8 cellular contexts compared by ENCODE assay signal in genomic region chr6:35583893-35584688, GRCh38.
A peak's percentile ranks its signal among the peaks of the same experiment; 100 is the strongest.
DNase-seq lines count a peak whose midpoint lies in the region; ATAC-seq and TF ChIP-seq lines count a peak whose summit lies in the region.

No MANE protein-coding gene starts in this region.

- H2AFZ ChIP-seq in SU-DHL-6 (ENCODE audit: low read depth, low read length, severe bottlenecking), result no peak overlapping the region

- no peaks in the 10 kb centered on the region for H3K27me3 Mint-ChIP-seq in activated naive CD8-positive, alpha-beta T cell treated with anti-CD3 and anti-CD28 coated beads, Interleukin-2, amount 10 ng/mL, durations not matched to agents 7 days and 5 days

- intact Hi-C loops in posterior vena cava (cut with DNase I), result loop anchor here (1.0 to 10.0 kb wide), 4 partner anchors 62 to 153 kb away; partner anchors contain the start of genes ARMC12 (in 2 of the 2) and FKBP5 (in 1 of the 2)

- no peak overlapping the region for H3K9ac ChIP-seq in SU-DHL-6 (ENCODE audit: low read length)

- H3K27ac ChIP-seq in SU-DHL-6 (ENCODE audit: low read depth, low read length) (no peak overlapping the region), cardiac muscle cell (peak overlapping the region; percentile 52)

- H3F3A ChIP-seq in SU-DHL-6 (ENCODE audit: insufficient read depth), result peaks cover 36% of the 10 kb centered on the region

- ATAC-seq in activated naive CD8-positive, alpha-beta T cell treated with anti-CD3 and anti-CD28 coated beads, Interleukin-2, amount 10 ng/mL, durations not matched to agents 7 days and 5 days (ENCODE audit: low read depth), result peak; percentile 57
- no peak for ATAC-seq in GM18861 (IDR thresholded peaks at IDR 0.05; ENCODE audit: unreplicated experiment)

- H3K9me3 Mint-ChIP-seq in activated naive CD8-positive, alpha-beta T cell treated with anti-CD3 and anti-CD28 coated beads, Interleukin-2, amount 10 ng/mL, durations not matched to agents 7 days and 5 days, result no peaks in the 10 kb centered on the region

- peaks cover 12% of the 10 kb centered on the region for H3K4me1 ChIP-seq in cardiac muscle cell (ENCODE audit: low read depth)

- H3K27ac Mint-ChIP-seq in activated naive CD8-positive, alpha-beta T cell treated with anti-CD3 and anti-CD28 coated beads, Interleukin-2, amount 10 ng/mL, durations not matched to agents 7 days and 5 days, result peak overlapping the region; percentile 51

- peaks cover 45% of the 10 kb centered on the region; the same call in 1 of the 2 replicates for H3K36me3 ChIP-seq in SU-DHL-6 (ENCODE audit: low read length)
- H3K36me3 ChIP-seq in cardiac muscle cell, result peaks cover 3% of the 10 kb centered on the region

- no peaks in the 10 kb centered on the region for H4K20me1 ChIP-seq in SU-DHL-6 (ENCODE audit: low read depth, low read length)

- H3K79me2 ChIP-seq in SU-DHL-6 (ENCODE audit: insufficient read depth, low read length), result no peaks in the 10 kb centered on the region

- H3K9me3 ChIP-seq in SU-DHL-6 (ENCODE audit: insufficient read depth, low read length), result no peaks in the 10 kb centered on the region
- H3K9me3 ChIP-seq in cardiac muscle cell (ENCODE audit: low read depth), result no peaks in the 10 kb centered on the region

- H3K4me2 ChIP-seq in SU-DHL-6 (ENCODE audit: low read depth, low read length, poor library complexity, severe bottlenecking), result no peak overlapping the region

- peak; percentile 97 for TF ChIP-seq CTCF in SU-DHL-6 (IDR thresholded peaks at IDR 0.05; ENCODE audit: insufficient read depth, low read length, poor library complexity, severe bottlenecking)
- peak; percentile 79 for TF ChIP-seq CTCF in cardiac muscle cell (IDR thresholded peaks at IDR 0.05; ENCODE audit: low read depth, low read length)

- no peak overlapping the region for H3K4me3 Mint-ChIP-seq in activated naive CD8-positive, alpha-beta T cell treated with anti-CD3 and anti-CD28 coated beads, Interleukin-2, amount 10 ng/mL, durations not matched to agents 7 days and 5 days

- DNase-seq in Daoy (ENCODE audit: low read depth), result peak; percentile 72
- DNase-seq in MV-4-11 (lab: John Stamatoyannopoulos, UW), result peak; percentile 64
- peak; percentile 56 for DNase-seq in activated naive CD8-positive, alpha-beta T cell treated with anti-CD3 and anti-CD28 coated beads, Interleukin-2, amount 10 ng/mL, durations not matched to agents 7 days and 5 days
- DNase-seq in cardiac muscle cell (ENCODE audit: low read depth in 1 of 2, low spot score in 1 of 2), result peak; percentile 84
- peak; percentile 82 for DNase-seq in renal cortical epithelial cell (ENCODE audit: low read depth)
- no peak for DNase-seq in posterior vena cava (ENCODE audit: low spot score)

- no peaks in the 10 kb centered on the region for H3K9me2 ChIP-seq in SU-DHL-6 (replicated peaks; ENCODE audit: insufficient read depth, low read length)

- POLR2A ChIA-PET in activated naive CD8-positive, alpha-beta T cell treated with anti-CD3 and anti-CD28 coated beads, Interleukin-2, amount 10 ng/mL, durations not matched to agents 7 days and 5 days (lab: Charles Lee), result interaction anchor here (1.5 kb wide), 1 partner anchor 40 kb away, joined by 6 read pairs; no protein-coding TSS in a partner anchor

- no peaks in the 10 kb centered on the region for H3K27me3 ChIP-seq in SU-DHL-6 (ENCODE audit: low read length)
- no peaks in the 10 kb centered on the region for H3K27me3 ChIP-seq in cardiac muscle cell

- H3K36me3 Mint-ChIP-seq in activated naive CD8-positive, alpha-beta T cell treated with anti-CD3 and anti-CD28 coated beads, Interleukin-2, amount 10 ng/mL, durations not matched to agents 7 days and 5 days, result peaks cover 12% of the 10 kb centered on the region

- H3K4me3 ChIP-seq in SU-DHL-6 (ENCODE audit: insufficient read depth, low read length, poor library complexity, severe bottlenecking), result no peak overlapping the region
- H3K4me3 ChIP-seq in cardiac muscle cell, result no peak overlapping the region

- H3K4me1 Mint-ChIP-seq in activated naive CD8-positive, alpha-beta T cell treated with anti-CD3 and anti-CD28 coated beads, Interleukin-2, amount 10 ng/mL, durations not matched to agents 7 days and 5 days, result peaks cover 26% of the 10 kb centered on the region
